ENCODE assay signal across 1 cellular context in the genomic region with DNA sequence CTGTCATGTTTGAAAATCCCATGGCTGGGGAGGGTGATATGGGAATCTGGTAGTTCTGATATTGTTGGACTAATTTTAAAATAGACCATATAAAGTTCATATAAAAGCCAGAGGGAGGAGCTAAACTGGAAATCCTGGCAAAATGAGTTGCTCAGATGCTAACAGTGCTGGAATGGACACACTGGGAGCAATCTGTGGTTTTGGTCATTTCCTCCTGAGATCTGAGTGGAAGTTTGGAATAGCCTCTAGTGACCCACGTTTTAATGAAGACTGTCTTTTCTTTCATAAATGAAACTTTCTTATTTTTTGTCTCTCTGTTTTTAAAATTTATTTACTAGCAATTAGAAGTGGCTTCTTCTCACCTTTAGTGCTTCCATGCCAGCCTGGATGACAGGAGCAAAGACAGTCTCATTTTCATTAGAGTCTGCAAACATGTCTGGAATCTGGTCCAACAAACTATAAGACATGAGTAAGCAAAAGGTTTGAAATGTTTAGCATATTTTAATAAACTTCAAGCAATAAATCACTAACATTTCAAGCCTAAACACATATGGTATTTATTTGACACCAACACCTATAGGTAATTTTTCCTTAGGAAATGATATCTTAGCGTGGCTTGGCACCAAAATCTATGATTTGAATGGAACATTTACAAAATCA.
TF ChIP-seq lines count a peak whose summit lies in the region.

No MANE protein-coding gene starts in this region.

TF ChIP-seq in IMR-90, 13 proteins besides CTCF, POLR2A, EP300 and RAD21 (continued from another document):
- TF ChIP-seq BHLHE40 (IDR thresholded peaks at IDR 0.05; ENCODE audit: low read depth, low read length) (no peak), MAFK (IDR thresholded peaks at IDR 0.05; ENCODE audit: low read depth, low read length) (no peak), CHD1 (IDR thresholded peaks at IDR 0.05; ENCODE audit: low read depth, low read length) (no peak), FOS (IDR thresholded peaks at IDR 0.05; ENCODE audit: low read depth, low read length) (no peak), RCOR1 (IDR thresholded peaks at IDR 0.05; ENCODE audit: insufficient replicate concordance, low read length) (no peak), NFE2L2 (IDR thresholded peaks at IDR 0.05; ENCODE audit: low read depth, low read length) (no peak), RFX5 (IDR thresholded peaks at IDR 0.05; ENCODE audit: low read depth, low read length) (no peak)
- TF ChIP-seq, protein P1, sequence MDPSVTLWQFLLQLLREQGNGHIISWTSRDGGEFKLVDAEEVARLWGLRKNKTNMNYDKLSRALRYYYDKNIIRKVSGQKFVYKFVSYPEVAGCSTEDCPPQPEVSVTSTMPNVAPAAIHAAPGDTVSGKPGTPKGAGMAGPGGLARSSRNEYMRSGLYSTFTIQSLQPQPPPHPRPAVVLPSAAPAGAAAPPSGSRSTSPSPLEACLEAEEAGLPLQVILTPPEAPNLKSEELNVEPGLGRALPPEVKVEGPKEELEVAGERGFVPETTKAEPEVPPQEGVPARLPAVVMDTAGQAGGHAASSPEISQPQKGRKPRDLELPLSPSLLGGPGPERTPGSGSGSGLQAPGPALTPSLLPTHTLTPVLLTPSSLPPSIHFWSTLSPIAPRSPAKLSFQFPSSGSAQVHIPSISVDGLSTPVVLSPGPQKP (IDR thresholded peaks at IDR 0.05; ENCODE audit: borderline replicate concordance, low read depth, low read length): no peak
- TF ChIP-seq, protein P2, sequence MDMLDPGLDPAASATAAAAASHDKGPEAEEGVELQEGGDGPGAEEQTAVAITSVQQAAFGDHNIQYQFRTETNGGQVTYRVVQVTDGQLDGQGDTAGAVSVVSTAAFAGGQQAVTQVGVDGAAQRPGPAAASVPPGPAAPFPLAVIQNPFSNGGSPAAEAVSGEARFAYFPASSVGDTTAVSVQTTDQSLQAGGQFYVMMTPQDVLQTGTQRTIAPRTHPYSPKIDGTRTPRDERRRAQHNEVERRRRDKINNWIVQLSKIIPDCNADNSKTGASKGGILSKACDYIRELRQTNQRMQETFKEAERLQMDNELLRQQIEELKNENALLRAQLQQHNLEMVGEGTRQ (IDR thresholded peaks at IDR 0.05; ENCODE audit: low read depth, low read length): no peak
